ENCODE assay signal across 23 cellular contexts in the genomic region with DNA sequence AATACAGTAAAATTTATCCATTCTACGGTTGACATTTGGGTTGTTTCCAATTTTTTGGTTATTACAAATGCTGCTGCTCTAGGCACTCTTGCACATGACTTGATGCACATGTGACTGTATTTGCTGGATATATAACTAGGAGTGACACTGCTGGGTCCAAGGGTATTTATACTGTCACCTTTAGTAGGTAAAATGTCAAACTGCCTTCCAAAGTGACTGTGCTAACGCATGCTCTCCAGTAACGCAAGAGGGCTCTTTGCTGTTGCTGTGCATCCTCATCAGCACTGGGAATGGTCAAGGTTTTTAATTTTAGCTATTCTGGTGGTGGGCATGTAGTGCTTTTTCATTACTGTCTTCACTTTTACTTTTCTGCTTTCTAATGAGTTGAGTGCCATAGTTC.
"Had no signal": no experiment of that assay in that cellular context is flagged by ENCODE, and none has a peak within 500 bp of the region (broad histone marks: within the 10 kb centered on the region; RNA-seq: fewer than 3 reads in every experiment).

No MANE protein-coding gene starts in this region.

- DNase-seq: activated CD4-positive, alpha-beta T cell treated with anti-CD3 and anti-CD28 coated beads for 4 hours; activated CD4-positive, CD25-positive, alpha-beta regulatory T cell; activated CD8-positive, alpha-beta memory T cell treated with anti-CD3 and anti-CD28 coated beads, Interleukin-2, amount 50 U/mL, for 4 hours; activated CD8-positive, alpha-beta T cell treated with anti-CD3 and anti-CD28 coated beads for 36 hours; activated effector memory CD4-positive, alpha-beta T cell treated with Interleukin-2 at 50 U/mL for 16 hours; activated naive CD4-positive, alpha-beta T cell; activated T-cell treated with anti-CD3 and anti-CD28 coated beads, Interleukin-2, amount 50 U/mL, for 1 hour; aorta; KG1; NCI-H1048; NCI-H1930; NCI-H2171 treated with DMSO at 0.1 percent for 48 hours; NCI-H345; NCI-H510A; NCI-H69; SIG-M5; T-cell had no signal

- H3K4me1 ChIP-seq: breast epithelium had no signal

- H3K9me3 Mint-ChIP-seq: activated CD8-positive, alpha-beta T cell treated with anti-CD3 and anti-CD28 coated beads for 36 hours; activated naive CD4-positive, alpha-beta T cell treated with anti-CD3 and anti-CD28 coated beads, Interleukin-2, amount 50 U/mL, for 24 hours; activated T-helper 1 cell treated with anti-CD3 and anti-CD28 coated beads, Interleukin-12 subunit alpha, Interleukin-12 subunit beta, Interleukin-2, Interleukin-4 antibody, amounts not matched to agents 30 ng/mL and 10 ng/mL and 1 ng/mL, durations not matched to agents 14 hours and 24 hours and 36 hours; IgD-negative memory B cell; T-cell had no signal

- H3K27ac ChIP-seq: breast epithelium, VCaP had no signal

- H3K27me3 Mint-ChIP-seq: activated CD8-positive, alpha-beta T cell treated with anti-CD3 and anti-CD28 coated beads for 36 hours; activated naive CD4-positive, alpha-beta T cell treated with anti-CD3 and anti-CD28 coated beads, Interleukin-2, amount 50 U/mL, for 24 hours; IgD-negative memory B cell; T-cell had no signal

- FAIRE-seq: RCC 7860 had no signal

- H3K4me3 ChIP-seq: breast epithelium had no signal

- H3K4me3 Mint-ChIP-seq: activated CD8-positive, alpha-beta T cell treated with anti-CD3 and anti-CD28 coated beads for 36 hours; activated naive CD4-positive, alpha-beta T cell treated with anti-CD3 and anti-CD28 coated beads, Interleukin-2, amount 50 U/mL, for 24 hours; activated T-helper 1 cell treated with anti-CD3 and anti-CD28 coated beads, Interleukin-12 subunit alpha, Interleukin-12 subunit beta, Interleukin-2, Interleukin-4 antibody, amounts not matched to agents 30 ng/mL and 10 ng/mL and 1 ng/mL, durations not matched to agents 14 hours and 24 hours and 36 hours; IgD-negative memory B cell; T-cell had no signal

- H3K27ac Mint-ChIP-seq: activated CD8-positive, alpha-beta T cell treated with anti-CD3 and anti-CD28 coated beads for 36 hours; activated T-helper 1 cell treated with anti-CD3 and anti-CD28 coated beads, Interleukin-12 subunit alpha, Interleukin-12 subunit beta, Interleukin-2, Interleukin-4 antibody, amounts not matched to agents 30 ng/mL and 10 ng/mL and 1 ng/mL, durations not matched to agents 14 hours and 24 hours and 36 hours; IgD-negative memory B cell had no signal

- H3K27me3 ChIP-seq: breast epithelium had no signal

- H3K9me3 ChIP-seq: breast epithelium had no signal

- ATAC-seq: activated CD8-positive, alpha-beta T cell treated with anti-CD3 and anti-CD28 coated beads for 36 hours; T-cell had no signal
